8 cellular contexts compared by ENCODE assay signal in the genomic region with DNA sequence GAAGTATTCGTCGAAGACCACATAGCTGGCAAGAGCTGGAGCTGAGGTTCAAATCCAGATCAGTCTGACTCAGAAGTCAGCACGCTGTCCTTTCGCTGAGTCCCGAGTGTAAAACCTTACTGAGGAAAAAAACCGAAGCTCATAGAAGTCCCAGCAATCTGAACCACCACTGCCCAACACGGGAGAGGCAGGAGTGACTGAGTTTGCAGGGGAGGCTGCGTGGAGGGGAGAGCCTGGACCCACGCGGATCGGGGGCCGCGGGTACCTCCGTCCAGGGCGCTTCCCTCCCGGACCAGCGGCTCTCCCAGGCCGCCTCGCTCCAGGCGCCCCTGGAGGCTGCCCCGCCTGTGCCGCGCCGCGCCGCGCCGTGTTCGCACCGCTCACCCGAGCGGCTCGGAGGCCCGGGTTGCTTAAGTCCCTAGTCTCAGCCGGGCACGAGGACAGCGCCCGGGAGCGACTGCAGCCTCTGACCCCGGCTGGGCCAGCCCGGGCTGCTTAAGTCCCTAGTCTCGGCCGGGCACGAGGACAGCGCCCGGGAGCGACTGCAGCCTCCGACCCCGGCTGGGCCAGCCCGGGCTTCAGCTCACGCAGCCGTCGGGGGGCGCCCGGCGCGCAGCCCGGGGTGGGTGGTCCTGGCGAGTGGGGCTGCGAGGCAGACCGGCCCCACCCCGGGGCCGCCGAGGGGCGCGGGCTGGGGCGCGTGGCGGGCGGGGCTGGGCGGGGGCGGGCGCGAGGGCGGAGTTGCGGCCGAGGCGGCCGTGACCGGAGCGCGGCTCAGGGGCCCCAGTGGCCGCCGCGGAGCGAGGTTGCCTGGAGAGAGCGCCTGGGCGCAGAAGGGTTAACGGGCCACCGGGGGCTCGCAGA. TPM values are rescaled to one million over a fixed set of nuclear protein-coding genes. Genes with fewer than 3 reads are reported as not detected.
A peak's percentile ranks its signal among the peaks of the same experiment; 100 is the strongest.
DNase-seq lines count a peak whose midpoint lies in the region; ATAC-seq, FAIRE-seq and TF ChIP-seq lines count a peak whose summit lies in the region.

Gene ADAMTSL4 (plus strand): TSS at position 777 of the 864 bp plus-strand sequence. CDS start 2,881 bp downstream, outside the sequence.

- H3K27ac ChIP-seq in AG04450 (ENCODE audit: low read depth, low read length) (peak within 1 kb of the TSS; percentile 61), tibial artery (peak within 1 kb of the TSS; percentile 92 to 97)

- no peak for FAIRE-seq in GM12891 (lab: Jason Lieb, UNC)

- TF ChIP-seq POLR2A in GM12891 (IDR thresholded peaks at IDR 0.05; ENCODE audit: low read depth, low read length), result no peak

- CTCF ChIA-PET in AG04450 (lab: Charles Lee), result interaction anchor here (0.6 to 7.2 kb wide), 5 partner anchors 11 to 255 kb away, joined by 3 to 64 read pairs (median 7); no protein-coding TSS in a partner anchor

- peak within 1 kb of the TSS; percentile 81 for H3K4me3 Mint-ChIP-seq in T-helper 2 cell treated with Interferon-gamma antibody and Interleukin-4, amounts not matched to agents 5 μg/mL and 100 μg/mL, for 36 hours
- H3K4me3 Mint-ChIP-seq in effector memory CD8-positive, alpha-beta T cell, result peak within 1 kb of the TSS; percentile 80 to 84

- peaks cover 19% of the 10 kb centered on the region for H3K27me3 Mint-ChIP-seq in T-helper 2 cell treated with Interferon-gamma antibody and Interleukin-4, amounts not matched to agents 5 μg/mL and 100 μg/mL, for 36 hours (ENCODE audit: low read depth)
- peaks cover 25 to 35% of the 10 kb centered on the region in 2 donors for H3K27me3 Mint-ChIP-seq in effector memory CD8-positive, alpha-beta T cell

- H3K36me3 ChIP-seq in tibial artery, result peaks cover 0 to under 1% (median 0%) of the 10 kb centered on the region in 3 donors

- H3K27ac Mint-ChIP-seq in T-helper 2 cell treated with Interferon-gamma antibody and Interleukin-4, amounts not matched to agents 5 μg/mL and 100 μg/mL, for 36 hours, result peak within 1 kb of the TSS; percentile 63
- H3K27ac Mint-ChIP-seq in effector memory CD8-positive, alpha-beta T cell, result peak within 1 kb of the TSS in 1 of 2 donors; percentile 79

- peaks cover 3 to 56% (median 47%) of the 10 kb centered on the region in 4 donors for H3K4me1 ChIP-seq in tibial artery

- no peak for DNase-seq in AG04450 (ENCODE audit: low read depth, low spot score)
- DNase-seq in GM12891 (ENCODE audit: insufficient read length, low spot score), result peak; percentile 72
- peak; percentile 70 for DNase-seq in LoVo (ENCODE audit: low spot score)
- no peak for DNase-seq in T-helper 2 cell treated with Interferon-gamma antibody and Interleukin-4, amounts not matched to agents 5 μg/mL and 100 μg/mL, for 36 hours (ENCODE audit: low spot score)
- peak in 1 of 3 experiments; percentile 27 for DNase-seq in effector memory CD8-positive, alpha-beta T cell
- peak; percentile 58 to 67 for DNase-seq in lung microvascular endothelial cell (ENCODE audit: low read depth in 2 of 2)
- peak; percentile 71 to 89 for DNase-seq in tibial artery

- ATAC-seq in effector memory CD8-positive, alpha-beta T cell (replicated peaks), result peak; percentile 79
- no peak for ATAC-seq in GM18520 (IDR thresholded peaks at IDR 0.05; ENCODE audit: unreplicated experiment)

- TF ChIP-seq CTCF in AG04450 (IDR thresholded peaks at IDR 0.05; ENCODE audit: low read depth, low read length) (0 out of 2 replicates have a peak, but pooled peaks have one; percentile 10), tibial artery (IDR thresholded peaks at IDR 0.05) (peak; percentile 32 to 35)

- POLR2A ChIA-PET in AG04450 (lab: Yijun Ruan, JAX), result interaction anchor here (0.7 to 1.1 kb wide), 3 partner anchors 12 to 33 kb away, joined by 3 to 4 read pairs (median 4); partner anchors contain the start of gene FALEC

- peak within 1 kb of the TSS; percentile 64 for H3K4me3 ChIP-seq in AG04450 (ENCODE audit: low read depth, low read length)
- peak within 1 kb of the TSS; percentile 59 to 73 for H3K4me3 ChIP-seq in tibial artery

- no peaks in the 10 kb centered on the region for H3K9me3 ChIP-seq in AG04450 (ENCODE audit: control insufficient read depth, insufficient read depth, low read length)
- no peaks in the 10 kb centered on the region for H3K9me3 ChIP-seq in tibial artery

- no peaks in the 10 kb centered on the region for H3K9me3 Mint-ChIP-seq in T-helper 2 cell treated with Interferon-gamma antibody and Interleukin-4, amounts not matched to agents 5 μg/mL and 100 μg/mL, for 36 hours
- H3K9me3 Mint-ChIP-seq in effector memory CD8-positive, alpha-beta T cell, result no peaks in the 10 kb centered on the region

- peaks cover 22% of the 10 kb centered on the region for H3K4me1 Mint-ChIP-seq in T-helper 2 cell treated with Interferon-gamma antibody and Interleukin-4, amounts not matched to agents 5 μg/mL and 100 μg/mL, for 36 hours (ENCODE audit: low read depth)
- H3K4me1 Mint-ChIP-seq in effector memory CD8-positive, alpha-beta T cell (ENCODE audit: low read depth in 2 of 2), result peaks cover 16 to 19% of the 10 kb centered on the region in 2 donors

- H3K27me3 ChIP-seq in AG04450 (ENCODE audit: control insufficient read depth, insufficient read depth, low read length), result no peaks in the 10 kb centered on the region
- H3K27me3 ChIP-seq in tibial artery, result no peaks in the 10 kb centered on the region

- intact Hi-C loops in tibial artery (cut with DNase I; ENCODE audit: low total_unique reads), result no loop called here

- no peaks in the 10 kb centered on the region for H3K36me3 Mint-ChIP-seq in T-helper 2 cell treated with Interferon-gamma antibody and Interleukin-4, amounts not matched to agents 5 μg/mL and 100 μg/mL, for 36 hours (ENCODE audit: low read depth)
- H3K36me3 Mint-ChIP-seq in effector memory CD8-positive, alpha-beta T cell (ENCODE audit: insufficient read depth), result peaks cover 16% of the 10 kb centered on the region

TF ChIP-seq in GM12891, 5 proteins besides CTCF, POLR2A, EP300 and RAD21:
- TF ChIP-seq TAF1 (IDR thresholded peaks at IDR 0.05; ENCODE audit: low read depth, low read length) (no peak), POU2F2 (IDR thresholded peaks at IDR 0.05; ENCODE audit: low read depth, low read length) (no peak), POLR2AphosphoS5 (IDR thresholded peaks at IDR 0.05; ENCODE audit: low read depth, low read length) (no peak), PAX5 (IDR thresholded peaks at IDR 0.05; ENCODE audit: insufficient read depth, low read length, severe bottlenecking) (no peak), SPI1 (IDR thresholded peaks at IDR 0.05; ENCODE audit: low read depth, low read length) (no peak)

RNA-seq across cellular contexts. Expression of gene ADAMTSL4, which starts in this region (rescaled TPM):
- polyA plus RNA-seq in AG04450 (2011; rRNA removed), result 4.2 and 4.9 TPM in 2 replicates
- polyA minus RNA-seq in AG04450 (2011; rRNA and poly(A)+ RNA removed), result 3.0 and 3.8 TPM in 2 replicates
- 0.06 TPM for polyA plus RNA-seq in GM12891 (2012; ENCODE audit: low read depth, missing spikeins)
- total RNA-seq in lung microvascular endothelial cell, result 0.20 and 0.22 TPM in 2 replicates

Comparison
In these comparisons a context has a peak if more than half of its experiments do, and no peak if none do; other contexts are left out.
1. Peak in DNase-seq in lung microvascular endothelial cell; RNA of the gene not detected or under 1 TPM.
2. DNase-seq: peak in GM12891 (single experiment), LoVo (single experiment) and tibial artery (2 of 2); none in AG04450 (single experiment) and T-helper 2 cell treated with Interferon-gamma antibody and Interleukin-4, amounts not matched to agents 5 μg/mL and 100 μg/mL, for 36 hours (single experiment).